9 cellular contexts compared by ENCODE assay signal in genomic region chr11:29159552-29160465, GRCh38.
A peak's percentile ranks its signal among the peaks of the same experiment; 100 is the strongest.
DNase-seq lines count a peak whose midpoint lies in the region; ATAC-seq, FAIRE-seq and TF ChIP-seq lines count a peak whose summit lies in the region.
"Had no signal": no experiment of that assay in that cellular context is flagged by ENCODE, and none has a peak within 500 bp of the region (broad histone marks: within the 10 kb centered on the region; RNA-seq: fewer than 3 reads in every experiment).

No MANE protein-coding gene starts in this region.

- H3K4me3 ChIP-seq in GM12875 (ENCODE audit: low read depth, low read length) (no peak overlapping the region), WI38 (ENCODE audit: low read depth, low read length) (no peak overlapping the region)

- H3K9me3 Mint-ChIP-seq in activated T-helper 2 cell treated with anti-CD3 and anti-CD28 coated beads, Interferon-gamma antibody, Interleukin-2, Interleukin-4, amounts not matched to agents 10 μg/mL and 5 μg/mL and 100 μg/mL, durations not matched to agents 14 hours and 24 hours and 36 hours, result no peaks in the 10 kb centered on the region

- DNase-seq in AG08395 (ENCODE audit: low spot score) (peak; percentile 80), NCI-H1105 (lab: John Stamatoyannopoulos, UW) (peak; percentile 26), iris pigment epithelial cell (ENCODE audit: low read depth) (peak; percentile 91), urothelium cell line (ENCODE audit: low spot score) (peak; percentile 68)
- DNase-seq in activated T-helper 2 cell treated with anti-CD3 and anti-CD28 coated beads, Interferon-gamma antibody, Interleukin-2, Interleukin-4, amounts not matched to agents 10 μg/mL and 5 μg/mL and 100 μg/mL, durations not matched to agents 14 hours and 24 hours and 36 hours (ENCODE audit: low spot score), result no peak

- H3K4me1 Mint-ChIP-seq in activated T-helper 2 cell treated with anti-CD3 and anti-CD28 coated beads, Interferon-gamma antibody, Interleukin-2, Interleukin-4, amounts not matched to agents 10 μg/mL and 5 μg/mL and 100 μg/mL, durations not matched to agents 14 hours and 24 hours and 36 hours (ENCODE audit: low read depth), result no peaks in the 10 kb centered on the region

- peak; percentile 89 for ATAC-seq in HG02798 (IDR thresholded peaks at IDR 0.05; ENCODE audit: poor library complexity, unreplicated experiment)

- H3K36me3 Mint-ChIP-seq in activated T-helper 2 cell treated with anti-CD3 and anti-CD28 coated beads, Interferon-gamma antibody, Interleukin-2, Interleukin-4, amounts not matched to agents 10 μg/mL and 5 μg/mL and 100 μg/mL, durations not matched to agents 14 hours and 24 hours and 36 hours (ENCODE audit: low read depth), result no peaks in the 10 kb centered on the region

- H3K4me3 Mint-ChIP-seq in activated T-helper 2 cell treated with anti-CD3 and anti-CD28 coated beads, Interferon-gamma antibody, Interleukin-2, Interleukin-4, amounts not matched to agents 10 μg/mL and 5 μg/mL and 100 μg/mL, durations not matched to agents 14 hours and 24 hours and 36 hours (ENCODE audit: low read depth), result no peak overlapping the region

- H3K27ac Mint-ChIP-seq in activated T-helper 2 cell treated with anti-CD3 and anti-CD28 coated beads, Interferon-gamma antibody, Interleukin-2, Interleukin-4, amounts not matched to agents 10 μg/mL and 5 μg/mL and 100 μg/mL, durations not matched to agents 14 hours and 24 hours and 36 hours, result no peak overlapping the region

- FAIRE-seq in urothelium cell line (lab: Jason Lieb, UNC), result no peak
- FAIRE-seq: islet of Langerhans had no signal

- intact Hi-C loops in activated T-helper 2 cell treated with anti-CD3 and anti-CD28 coated beads, Interferon-gamma antibody, Interleukin-2, Interleukin-4, amounts not matched to agents 10 μg/mL and 5 μg/mL and 100 μg/mL, durations not matched to agents 14 hours and 24 hours and 36 hours (cut with micrococcal nuclease), result no loop called here

- peak; percentile 44; the same call in 1 of the 2 replicates for TF ChIP-seq CTCF in GM12875 (IDR thresholded peaks at IDR 0.05; ENCODE audit: borderline replicate concordance, insufficient read depth, low read depth, low read length)
- TF ChIP-seq CTCF in WI38 (IDR thresholded peaks at IDR 0.05; ENCODE audit: low read depth, low read length), result peak; percentile 75

- no peaks in the 10 kb centered on the region for H3K27me3 Mint-ChIP-seq in activated T-helper 2 cell treated with anti-CD3 and anti-CD28 coated beads, Interferon-gamma antibody, Interleukin-2, Interleukin-4, amounts not matched to agents 10 μg/mL and 5 μg/mL and 100 μg/mL, durations not matched to agents 14 hours and 24 hours and 36 hours (ENCODE audit: low read depth)
